Comparison of ENCODE assay signal across 9 cellular contexts in genomic region chrX:372856-373640, GRCh38. TPM values are rescaled to one million over a fixed set of nuclear protein-coding genes. Genes with fewer than 3 reads are reported as not detected.
DNase-seq lines count a peak whose midpoint lies in the region; ATAC-seq and TF ChIP-seq lines count a peak whose summit lies in the region.
"Had no signal": no experiment of that assay in that cellular context is flagged by ENCODE, and none has a peak within 500 bp of the region (broad histone marks: within the 10 kb centered on the region; RNA-seq: fewer than 3 reads in every experiment).

No MANE protein-coding gene starts in this region.

- ATAC-seq in psoas muscle (no peak), GM18907 (IDR thresholded peaks at IDR 0.05; ENCODE audit: unreplicated experiment) (no peak)

- DNase-seq in EL = peak; percentile 25
- DNase-seq in fibroblast of the aortic adventitia (ENCODE audit: low read depth) = no peak
- DNase-seq in psoas muscle = peak in 1 of 2 donors; percentile 52
- no peak for DNase-seq in NK-92 treated with Interleukin-12 subunit alpha and Interleukin-12 subunit beta, amount 100 ng/mL, for 24 hours (lab: John Stamatoyannopoulos, UW)
- DNase-seq in SIG-M5 (lab: John Stamatoyannopoulos, UW) = no peak
- no peak for DNase-seq in GM10266 (ENCODE audit: extremely low spot score)
- DNase-seq: NCI-H2107 had no signal

- H3K27me3 ChIP-seq in psoas muscle (ENCODE audit: insufficient read depth in 3 of 3, low read length in 2 of 3) = no peaks in the 10 kb centered on the region

- TF ChIP-seq CTCF in WI38 (IDR thresholded peaks at IDR 0.05; ENCODE audit: low read depth, low read length) (no peak), fibroblast of the aortic adventitia (IDR thresholded peaks at IDR 0.05; ENCODE audit: insufficient read depth, low read length) (no peak), psoas muscle (IDR thresholded peaks at IDR 0.05) (no peak), GM10266 (IDR thresholded peaks at IDR 0.05; ENCODE audit: control insufficient read depth, insufficient read depth, low read depth, missing control alignments) (no peak)

- 6 to 10% (median 7%) methylated on average over 51 to 63 of the region's 63 CpGs for WGBS in psoas muscle, 3 donors

- H3K4me3 ChIP-seq in WI38 (ENCODE audit: low read depth, low read length) = peak overlapping the region; percentile 52
- peak overlapping the region; percentile 50 for H3K4me3 ChIP-seq in fibroblast of the aortic adventitia (ENCODE audit: low read depth, low read length)
- peak overlapping the region; percentile 74 for H3K4me3 ChIP-seq in psoas muscle

- intact Hi-C loops in psoas muscle (cut with DNase I) = loop anchor here in 1 of 2 donors (10.0 kb wide), 1 partner anchor 1952 kb away; no protein-coding TSS in a partner anchor

- no peaks in the 10 kb centered on the region for H3K36me3 ChIP-seq in psoas muscle (ENCODE audit: insufficient read depth in 1 of 2, low read depth in 1 of 2)

- H3K4me1 ChIP-seq in psoas muscle = peaks cover 22% of the 10 kb centered on the region

- peak overlapping the region; percentile 97 for H3K27ac ChIP-seq in psoas muscle

- H3K9me3 ChIP-seq in psoas muscle = no peaks in the 10 kb centered on the region

RNA-seq across cellular contexts. Expression of gene PPP2R3B, which starts 13.7 kb away (rescaled TPM):
- total RNA-seq in fibroblast of the aortic adventitia (ENCODE audit: low replicate concordance) (9.9 and 20.0 TPM in 2 replicates), psoas muscle (100 to 1,000 TPM in 2 of 4 donors, 10 to 100 TPM in 2; 77.2 to 156 (median 98.6) TPM)
- polyA plus RNA-seq in psoas muscle = 10 to 100 TPM; 32.3 to 71.8 (median 64.9) TPM

RNA-seq across cellular contexts. Expression of gene GTPBP6, which starts 54.5 kb away (rescaled TPM):
- 20.3 and 28.8 TPM in 2 replicates for total RNA-seq in fibroblast of the aortic adventitia (ENCODE audit: low replicate concordance)
- total RNA-seq in psoas muscle = 10 to 100 TPM; 48.5 to 54.5 (median 50.9) TPM
- 10 to 100 TPM; 48.1 to 63.4 (median 49.0) TPM for polyA plus RNA-seq in psoas muscle
